17 cellular contexts compared by ENCODE assay signal in genomic region chr4:71201817-71202576, GRCh38.
DNase-seq lines count a peak whose midpoint lies in the region; ATAC-seq and TF ChIP-seq lines count a peak whose summit lies in the region.
"Had no signal": no experiment of that assay in that cellular context is flagged by ENCODE, and none has a peak within 500 bp of the region (broad histone marks: within the 10 kb centered on the region; RNA-seq: fewer than 3 reads in every experiment).

No MANE protein-coding gene starts in this region.

- H3K4me2 ChIP-seq in Loucy (ENCODE audit: low read depth, low read length, poor library complexity, severe bottlenecking) (peak overlapping the region; percentile 72), smooth muscle cell (peak overlapping the region; percentile 47), PC-9 (no peak overlapping the region)

- H3K9ac ChIP-seq in Loucy (ENCODE audit: low read depth, low read length, poor library complexity, severe bottlenecking) = no peak overlapping the region
- H3K9ac ChIP-seq in smooth muscle cell (ENCODE audit: low read depth) = no peak overlapping the region
- H3K9ac ChIP-seq: GM23248 had no signal

- H3K9me3 ChIP-seq in Loucy (ENCODE audit: insufficient read depth, low read depth, low read length) (no peaks in the 10 kb centered on the region), smooth muscle cell (replicated peaks; ENCODE audit: low read depth) (no peaks in the 10 kb centered on the region), PC-9 (ENCODE audit: insufficient read depth, low read depth) (no peaks in the 10 kb centered on the region)

- H3K27ac ChIP-seq in smooth muscle cell (ENCODE audit: low read depth) (peak overlapping the region; percentile 62), PC-9 (no peak overlapping the region)
- H3K27ac ChIP-seq: GM23248, HL-60 had no signal

- CTCF ChIA-PET in activated CD8-positive, alpha-beta T cell treated with anti-CD3 and anti-CD28 coated beads, Interleukin-2, amount 10 ng/mL, durations not matched to agents 7 days and 5 days (lab: Charles Lee) = no interaction called here
- CTCF ChIA-PET in PC-9 (lab: Charles Lee) = no interaction called here

- TF ChIP-seq POLR2A in erythroblast (IDR thresholded peaks at IDR 0.05; ENCODE audit: low read length) = no peak

- H3K4me3 ChIP-seq in Loucy (ENCODE audit: low read length, poor library complexity, severe bottlenecking) = no peak overlapping the region
- H3K4me3 ChIP-seq in smooth muscle cell = no peak overlapping the region
- no peak overlapping the region for H3K4me3 ChIP-seq in PC-9
- H3K4me3 ChIP-seq: GM23248 had no signal

- H2AFZ ChIP-seq in Loucy (ENCODE audit: low read length) (no peak overlapping the region), smooth muscle cell (ENCODE audit: low read depth) (no peak overlapping the region), PC-9 (no peak overlapping the region)
- H2AFZ ChIP-seq: GM23248 had no signal

- H3K27me3 Mint-ChIP-seq in activated CD8-positive, alpha-beta T cell treated with anti-CD3 and anti-CD28 coated beads, Interleukin-2, amount 10 ng/mL, durations not matched to agents 7 days and 5 days (ENCODE audit: low read depth) = peaks cover 8% of the 10 kb centered on the region
- H3K27me3 Mint-ChIP-seq: CD4-positive, alpha-beta T cell had no signal

- H3K9me3 Mint-ChIP-seq in activated CD8-positive, alpha-beta T cell treated with anti-CD3 and anti-CD28 coated beads, Interleukin-2, amount 10 ng/mL, durations not matched to agents 7 days and 5 days (ENCODE audit: insufficient read depth) = no peaks in the 10 kb centered on the region
- H3K9me3 Mint-ChIP-seq: CD4-positive, alpha-beta T cell had no signal

- H3K27me3 ChIP-seq in Loucy (ENCODE audit: insufficient read depth, low read length, poor library complexity, severe bottlenecking) = no peaks in the 10 kb centered on the region
- no peaks in the 10 kb centered on the region for H3K27me3 ChIP-seq in smooth muscle cell (ENCODE audit: low read depth)
- no peaks in the 10 kb centered on the region for H3K27me3 ChIP-seq in PC-9 (ENCODE audit: insufficient read depth, low read depth)

- TF ChIP-seq CTCF in Loucy (conservative IDR thresholded peaks at IDR 0.05; ENCODE audit: low read length) (no peak), smooth muscle cell (IDR thresholded peaks at IDR 0.05; ENCODE audit: borderline replicate concordance, insufficient read depth, poor library complexity, severe bottlenecking) (no peak), PC-9 (conservative IDR thresholded peaks at IDR 0.05) (no peak)

- DNase-seq in astrocyte of the hippocampus (ENCODE audit: low read depth, low spot score) (peak; percentile 53), iris pigment epithelial cell (ENCODE audit: low read depth) (peak; percentile 23), smooth muscle cell (lab: John Stamatoyannopoulos, UW; ENCODE audit: unreplicated experiment) (no peak), erythroblast (lab: John Stamatoyannopoulos, UW) (no peak), PC-9 (no peak)
- DNase-seq in activated CD8-positive, alpha-beta T cell treated with anti-CD3 and anti-CD28 coated beads, Interleukin-2, amount 10 ng/mL, durations not matched to agents 7 days and 5 days = no peak
- DNase-seq: C1 segment of cervical spinal cord; Calu3; CD4-positive, alpha-beta T cell; DMS79; EL had no signal

- ATAC-seq in activated CD8-positive, alpha-beta T cell treated with anti-CD3 and anti-CD28 coated beads, Interleukin-2, amount 10 ng/mL, durations not matched to agents 7 days and 5 days = no peak
- ATAC-seq in GM19328 (IDR thresholded peaks at IDR 0.05; ENCODE audit: unreplicated experiment) = no peak
- ATAC-seq: HCT116 had no signal

- H3K4me3 Mint-ChIP-seq in activated CD8-positive, alpha-beta T cell treated with anti-CD3 and anti-CD28 coated beads, Interleukin-2, amount 10 ng/mL, durations not matched to agents 7 days and 5 days = no peak overlapping the region
- H3K4me3 Mint-ChIP-seq: B cell; CD4-positive, alpha-beta T cell had no signal

- H3K4me1 Mint-ChIP-seq in activated CD8-positive, alpha-beta T cell treated with anti-CD3 and anti-CD28 coated beads, Interleukin-2, amount 10 ng/mL, durations not matched to agents 7 days and 5 days (ENCODE audit: low read depth) = peaks cover 24% of the 10 kb centered on the region
- H3K4me1 Mint-ChIP-seq: B cell had no signal

- intact Hi-C loops in PC-9 (cut with micrococcal nuclease; ENCODE audit: unreplicated experiment) = no loop called here

- H3K36me3 ChIP-seq in Loucy (ENCODE audit: insufficient read depth, low read length) = no peaks in the 10 kb centered on the region
- H3K36me3 ChIP-seq in smooth muscle cell (ENCODE audit: low read depth) = no peaks in the 10 kb centered on the region
- H3K36me3 ChIP-seq in PC-9 (ENCODE audit: low read depth) = no peaks in the 10 kb centered on the region

- H3F3A ChIP-seq in Loucy (ENCODE audit: low read depth) (peaks cover 12% of the 10 kb centered on the region; the same call in 1 of the 2 replicates), smooth muscle cell (ENCODE audit: low read depth) (no peaks in the 10 kb centered on the region), PC-9 (ENCODE audit: insufficient read depth, low read depth) (no peaks in the 10 kb centered on the region)

- no TSS peak for BruUV-seq in PC-9 (replicated peaks; lab: Mats Ljungman, UMichigan)

- H3K4me1 ChIP-seq in Loucy (ENCODE audit: insufficient read depth, low read length, poor library complexity, severe bottlenecking) (peaks cover 84% of the 10 kb centered on the region), smooth muscle cell (ENCODE audit: low read depth) (no peaks in the 10 kb centered on the region), PC-9 (replicated peaks; ENCODE audit: insufficient read depth) (no peaks in the 10 kb centered on the region)

- H4K20me1 ChIP-seq in Loucy (ENCODE audit: insufficient read depth, low read length, poor library complexity, severe bottlenecking) = no peaks in the 10 kb centered on the region
- no peaks in the 10 kb centered on the region for H4K20me1 ChIP-seq in smooth muscle cell (ENCODE audit: low read depth)
- H4K20me1 ChIP-seq in PC-9 (ENCODE audit: insufficient read depth) = no peaks in the 10 kb centered on the region

- no peak overlapping the region for H3K27ac Mint-ChIP-seq in activated CD8-positive, alpha-beta T cell treated with anti-CD3 and anti-CD28 coated beads, Interleukin-2, amount 10 ng/mL, durations not matched to agents 7 days and 5 days
- H3K27ac Mint-ChIP-seq: B cell; CD4-positive, alpha-beta T cell had no signal

- peaks cover 79% of the 10 kb centered on the region for H3K79me2 ChIP-seq in Loucy (ENCODE audit: insufficient read depth, low read length)
- peaks cover 3% of the 10 kb centered on the region for H3K79me2 ChIP-seq in smooth muscle cell (ENCODE audit: low read depth)
- no peaks in the 10 kb centered on the region for H3K79me2 ChIP-seq in PC-9 (ENCODE audit: low read depth)

- WGBS in smooth muscle cell (ENCODE audit: low lambda C conversion rate) = 55% methylated on average over 3 of the region's 3 CpGs

- H3K9me2 ChIP-seq in Loucy (replicated peaks; ENCODE audit: low read depth, low read length) (no peaks in the 10 kb centered on the region), PC-9 (ENCODE audit: insufficient read depth) (no peaks in the 10 kb centered on the region)

- H3K36me3 Mint-ChIP-seq in activated CD8-positive, alpha-beta T cell treated with anti-CD3 and anti-CD28 coated beads, Interleukin-2, amount 10 ng/mL, durations not matched to agents 7 days and 5 days (ENCODE audit: low read depth) = no peaks in the 10 kb centered on the region

- POLR2A ChIA-PET in activated CD8-positive, alpha-beta T cell treated with anti-CD3 and anti-CD28 coated beads, Interleukin-2, amount 10 ng/mL, durations not matched to agents 7 days and 5 days (lab: Charles Lee) = no interaction called here
- POLR2A ChIA-PET in PC-9 (lab: Charles Lee; ENCODE audit: unreplicated experiment) = no interaction called here

Comparison
In these comparisons a context has a peak if more than half of its experiments do, and no peak if none do; other contexts are left out.
1. DNase-seq: peak in astrocyte of the hippocampus (single experiment) and iris pigment epithelial cell (single experiment); none in smooth muscle cell (single experiment), erythroblast (0 of 2), activated CD8-positive, alpha-beta T cell treated with anti-CD3 and anti-CD28 coated beads, Interleukin-2, amount 10 ng/mL, durations not matched to agents 7 days and 5 days (single experiment) and PC-9 (0 of 2).